ENCODE assay signal across 10 cellular contexts in genomic region chr15:68418611-68419161, GRCh38. TPM values are rescaled to one million over a fixed set of nuclear protein-coding genes. Genes with fewer than 3 reads are reported as not detected.
DNase-seq lines count a peak whose midpoint lies in the region; ATAC-seq, FAIRE-seq and TF ChIP-seq lines count a peak whose summit lies in the region.
"Had no signal": no experiment of that assay in that cellular context is flagged by ENCODE, and none has a peak within 500 bp of the region (broad histone marks: within the 10 kb centered on the region; RNA-seq: fewer than 3 reads in every experiment).

No MANE protein-coding gene starts in this region.

- H3K4me1 ChIP-seq in subcutaneous abdominal adipose tissue (ENCODE audit: control insufficient read depth in 5 of 5, insufficient read depth in 5 of 5, low read length in 5 of 5) = peaks cover 10 to 60% (median 40%) of the 10 kb centered on the region in 5 donors

- DNase-seq in NCI-H1105 treated with DMSO at 0.1 percent for 48 hours (lab: John Stamatoyannopoulos, UW) (peak; percentile 16), NCI-H1105 (lab: John Stamatoyannopoulos, UW) (no peak), SKM-1 treated with dmso at 0.1 percent for 144 hours (lab: John Stamatoyannopoulos, UW; ENCODE audit: unreplicated experiment) (peak; percentile 28), left cardiac atrium (peak; percentile 60), H54 (ENCODE audit: insufficient read length, low spot score) (no peak), hypothalamus (lab: John Stamatoyannopoulos, UW) (no peak)

- TF ChIP-seq POLR2A in H54 (IDR thresholded peaks at IDR 0.05; ENCODE audit: low read depth, low read length) = no peak

- no peaks in the 10 kb centered on the region for H3K9me3 ChIP-seq in subcutaneous abdominal adipose tissue (ENCODE audit: control insufficient read depth in 5 of 5, low read length in 5 of 5)

- ATAC-seq in left cardiac atrium (peak; percentile 67 to 82), HG03175 (IDR thresholded peaks at IDR 0.05; ENCODE audit: unreplicated experiment) (no peak)
- ATAC-seq: GM23338 had no signal

- H3K27ac ChIP-seq in subcutaneous abdominal adipose tissue (ENCODE audit: low read depth, low read length) = peak overlapping the region; percentile 24

- H3K9ac ChIP-seq in subcutaneous abdominal adipose tissue (ENCODE audit: low read length in 5 of 5) = no peak overlapping the region

- intact Hi-C loops in left cardiac atrium (cut with DNase I) = no loop called here

- H3K36me3 ChIP-seq in subcutaneous abdominal adipose tissue (ENCODE audit: control insufficient read depth in 5 of 5, insufficient read depth in 5 of 5, low read length in 5 of 5) = no peaks in the 10 kb centered on the region

- H3K4me3 ChIP-seq in subcutaneous abdominal adipose tissue (ENCODE audit: low read depth in 1 of 5, low read length in 5 of 5) = no peak overlapping the region
- H3K4me3 ChIP-seq: GM23338 had no signal

- no peaks in the 10 kb centered on the region for H3K27me3 ChIP-seq in subcutaneous abdominal adipose tissue (ENCODE audit: control insufficient read depth in 5 of 5, insufficient read depth in 4 of 5, low read length in 5 of 5)

- FAIRE-seq in H54 (lab: Jason Lieb, UNC) = no peak
- FAIRE-seq: GM12891 had no signal

RNA-seq across cellular contexts. Expression of gene ITGA11, which starts 13.3 kb away (rescaled TPM):
- total RNA-seq in left cardiac atrium = 10 to 100 TPM; 22.4 to 23.8 TPM

Comparison
In these comparisons a context has a peak if more than half of its experiments do, and no peak if none do; other contexts are left out.
1. DNase-seq: peak in NCI-H1105 treated with DMSO at 0.1 percent for 48 hours (single experiment), SKM-1 treated with dmso at 0.1 percent for 144 hours (single experiment) and left cardiac atrium (single experiment); none in NCI-H1105 (single experiment), H54 (single experiment) and hypothalamus (0 of 51).